In genomic region chr1:170660874-170661645, GRCh38 we compare ENCODE assay signal across 10 cellular contexts. TPM values are rescaled to one million over a fixed set of nuclear protein-coding genes. Genes with fewer than 3 reads are reported as not detected.
DNase-seq lines count a peak whose midpoint lies in the region; ATAC-seq and TF ChIP-seq lines count a peak whose summit lies in the region.
"Had no signal": no experiment of that assay in that cellular context is flagged by ENCODE, and none has a peak within 500 bp of the region (broad histone marks: within the 10 kb centered on the region; RNA-seq: fewer than 3 reads in every experiment).

No MANE protein-coding gene starts in this region.

- no peak overlapping the region for H3K27ac ChIP-seq in CD8-positive, alpha-beta memory T cell (ENCODE audit: low read depth, low read length)

- peaks cover 63 to 91% of the 10 kb centered on the region in 2 donors for H3K27me3 Mint-ChIP-seq in CD8-positive, alpha-beta memory T cell

- CTCF ChIA-PET in CD8-positive, alpha-beta memory T cell (lab: Charles Lee) = no interaction called here

- peaks cover 6 to 39% (median 9%) of the 10 kb centered on the region in 3 donors for H3K4me1 Mint-ChIP-seq in CD8-positive, alpha-beta memory T cell

- H3K4me3 ChIP-seq in foreskin fibroblast (ENCODE audit: low read depth in 1 of 2, low read length in 2 of 2) = peak overlapping the region; percentile 27 to 90
- H3K4me3 ChIP-seq in CD8-positive, alpha-beta memory T cell (ENCODE audit: low read length) = no peak overlapping the region

- intact Hi-C loops in posterior vena cava (cut with DNase I) = loop anchor here (5.0 kb wide), 2 partner anchors 129 to 986 kb away; partner anchors contain the start of gene GORAB (in 2 of the 2)

- H3K4me1 ChIP-seq in CD8-positive, alpha-beta memory T cell (ENCODE audit: insufficient read depth, low read length) = no peaks in the 10 kb centered on the region

- H3K9me3 Mint-ChIP-seq in CD8-positive, alpha-beta memory T cell = peaks cover 0 to 2% (median 0%) of the 10 kb centered on the region in 5 donors

- no peaks in the 10 kb centered on the region for H3K9me3 ChIP-seq in CD8-positive, alpha-beta memory T cell (ENCODE audit: low read length)

- H3K27me3 ChIP-seq in CD8-positive, alpha-beta memory T cell (ENCODE audit: insufficient read depth, low read length, poor library complexity, severe bottlenecking) = peaks cover 6% of the 10 kb centered on the region

- no peak overlapping the region for H3K27ac Mint-ChIP-seq in CD8-positive, alpha-beta memory T cell

- peak; percentile 17 for ATAC-seq in SK-N-SH treated with all-trans-retinoic acid at 6 μM for 48 hours
- no peak for ATAC-seq in HG03460 (IDR thresholded peaks at IDR 0.05; ENCODE audit: unreplicated experiment)
- no peak for ATAC-seq in GM19324 (IDR thresholded peaks at IDR 0.05; ENCODE audit: low FRiP score, unreplicated experiment)

- POLR2A ChIA-PET in CD8-positive, alpha-beta memory T cell (lab: Charles Lee) = no interaction called here

- no peaks in the 10 kb centered on the region for H3K36me3 ChIP-seq in CD8-positive, alpha-beta memory T cell (ENCODE audit: insufficient read depth, low read length)

- H3K36me3 Mint-ChIP-seq in CD8-positive, alpha-beta memory T cell = no peaks in the 10 kb centered on the region

- H3K4me3 Mint-ChIP-seq in CD8-positive, alpha-beta memory T cell = no peak overlapping the region

- DNase-seq in DMS53 (lab: John Stamatoyannopoulos, UW) = peak; percentile 45
- DNase-seq in foreskin fibroblast = peak in 1 of 2 donors; percentile 42
- DNase-seq in posterior vena cava (ENCODE audit: low spot score) = peak; percentile 83
- DNase-seq in CD8-positive, alpha-beta memory T cell = no peak
- no peak for DNase-seq in Ammon's horn (ENCODE audit: low spot score)
- DNase-seq: activated CD4-positive, alpha-beta T cell treated with anti-CD3 and anti-CD28 coated beads, Interleukin-2, amount 50 U/mL, for 48 hours had no signal

- TF ChIP-seq CTCF in foreskin fibroblast (IDR thresholded peaks at IDR 0.05; ENCODE audit: low read depth, low read length) = no peak

TF ChIP-seq in SK-N-SH treated with all-trans-retinoic acid at 6 μM for 48 hours, 23 proteins besides CTCF, POLR2A, EP300 and RAD21:
- TF ChIP-seq PATZ1 (CRISPR knock-in tag; IDR thresholded peaks at IDR 0.05; ENCODE audit: borderline replicate concordance) (no peak), ZNF565 (CRISPR knock-in tag; conservative IDR thresholded peaks at IDR 0.05; ENCODE audit: low read depth) (no peak), BACH2 (CRISPR knock-in tag; IDR thresholded peaks at IDR 0.05; ENCODE audit: borderline replicate concordance) (no peak), OSR1 (CRISPR knock-in tag; IDR thresholded peaks at IDR 0.05) (no peak), RARB (CRISPR knock-in tag; IDR thresholded peaks at IDR 0.05) (no peak), ZNF8 (CRISPR knock-in tag; IDR thresholded peaks at IDR 0.05) (no peak)
TF ChIP-seq in SK-N-SH treated with all-trans-retinoic acid at 6 μM for 48 hours: peak in this region for 0.

RNA-seq across cellular contexts. Expression of gene PRRX1, which starts 2.9 kb away (rescaled TPM):
- total RNA-seq in posterior vena cava = 100 to 1,000 TPM; 240 to 244 TPM
- total RNA-seq in CD8-positive, alpha-beta memory T cell = not detected
- polyA plus RNA-seq in CD8-positive, alpha-beta memory T cell = not detected
- total RNA-seq: HT-29 had no signal

Comparison
In these comparisons a context has a peak if more than half of its experiments do, and no peak if none do; other contexts are left out.
1. DNase-seq: peak in DMS53 (single experiment) and posterior vena cava (single experiment); none in CD8-positive, alpha-beta memory T cell (0 of 5) and Ammon's horn (single experiment).
2. RNA of gene PRRX1, which starts 2.9 kb away (total RNA-seq): 240 to 244 TPM in posterior vena cava; not detected in CD8-positive, alpha-beta memory T cell; every median in the first group is over 100 times any median in the second.